ENCODE assay signal across 8 cellular contexts in genomic region chr3:71305246-71306206, GRCh38.
DNase-seq lines count a peak whose midpoint lies in the region; ATAC-seq, FAIRE-seq and TF ChIP-seq lines count a peak whose summit lies in the region.

No MANE protein-coding gene starts in this region.

- no peaks in the 10 kb centered on the region for H3K9me3 Mint-ChIP-seq in CD14-positive monocyte
- H3K9me3 Mint-ChIP-seq in astrocyte (ENCODE audit: unreplicated experiment) = no peaks in the 10 kb centered on the region

- H3K27me3 Mint-ChIP-seq in CD14-positive monocyte (ENCODE audit: low read depth in 3 of 3) = peaks cover 0 to 4% (median 0%) of the 10 kb centered on the region in 3 donors
- H3K27me3 Mint-ChIP-seq in astrocyte (ENCODE audit: low read depth, unreplicated experiment) = no peaks in the 10 kb centered on the region

- peaks cover 17 to 18% of the 10 kb centered on the region in 2 donors for H3K36me3 Mint-ChIP-seq in CD14-positive monocyte
- H3K36me3 Mint-ChIP-seq in astrocyte (ENCODE audit: low read depth, unreplicated experiment) = peaks cover 2% of the 10 kb centered on the region

- intact Hi-C loops in CD14-positive monocyte (cut with micrococcal nuclease) = loop anchor here in 1 of 2 donors (10.0 kb wide), 1 partner anchor 279 kb away; the partner anchor contains the start of gene FOXP1

- peak overlapping the region; percentile 72 for H3K27ac ChIP-seq in astrocyte (ENCODE audit: low read depth, low read length)

- peak; percentile 58 for FAIRE-seq in astrocyte (lab: Jason Lieb, UNC)

- no peak overlapping the region for H2AFZ ChIP-seq in astrocyte (ENCODE audit: low read depth, low read length)

- peak overlapping the region in 4 of 7 donors; percentile 2 to 85 (median 70) for H3K27ac Mint-ChIP-seq in CD14-positive monocyte
- H3K27ac Mint-ChIP-seq in astrocyte (ENCODE audit: unreplicated experiment) = peak overlapping the region; percentile 91

- H3K36me3 ChIP-seq in astrocyte (ENCODE audit: insufficient read depth, low read length) = no peaks in the 10 kb centered on the region
- no peaks in the 10 kb centered on the region for H3K36me3 ChIP-seq in iPS-15b (ENCODE audit: control insufficient read depth, insufficient read depth, low read length)

- TF ChIP-seq CTCF in CD14-positive monocyte (IDR thresholded peaks at IDR 0.05) (no peak), astrocyte (IDR thresholded peaks at IDR 0.05; ENCODE audit: insufficient read depth, low read depth, low read length) (no peak)

- no peak for ATAC-seq in GM21526 (IDR thresholded peaks at IDR 0.05; ENCODE audit: low FRiP score, unreplicated experiment)
- ATAC-seq in esophagus mucosa = no peak

- peak overlapping the region; percentile 67 to 74 for H3K4me3 Mint-ChIP-seq in CD14-positive monocyte
- H3K4me3 Mint-ChIP-seq in astrocyte (ENCODE audit: unreplicated experiment) = peak overlapping the region; percentile 88

- H3K4me2 ChIP-seq in astrocyte (ENCODE audit: low read length) = peak overlapping the region; percentile 86

- peaks cover 89% of the 10 kb centered on the region for H3K79me2 ChIP-seq in astrocyte (ENCODE audit: insufficient read depth, low read length)

- peaks cover 42% of the 10 kb centered on the region for H3K4me1 Mint-ChIP-seq in CD14-positive monocyte
- peaks cover 66% of the 10 kb centered on the region for H3K4me1 Mint-ChIP-seq in astrocyte (ENCODE audit: low read depth, unreplicated experiment)

- H3K27me3 ChIP-seq in astrocyte (ENCODE audit: insufficient read depth, low read length) = no peaks in the 10 kb centered on the region
- no peaks in the 10 kb centered on the region for H3K27me3 ChIP-seq in iPS-15b (ENCODE audit: control insufficient read depth, insufficient read depth, low read length)

- no peak for DNase-seq in CD14-positive monocyte (ENCODE audit: low spot score)
- peak; percentile 52 for DNase-seq in NCI-H524 treated with DMSO at 0.1 percent for 48 hours (lab: John Stamatoyannopoulos, UW)
- DNase-seq in astrocyte (ENCODE audit: low read depth) = peak; percentile 55
- DNase-seq in retina = peak; percentile 67
- no peak for DNase-seq in middle frontal gyrus (ENCODE audit: extremely low spot score, low spot score)

- H3K9ac ChIP-seq in astrocyte (ENCODE audit: low read length) (peak overlapping the region; percentile 82), iPS-15b (ENCODE audit: low read depth, low read length) (peak overlapping the region; percentile 19)

- peaks cover 4% of the 10 kb centered on the region for H4K20me1 ChIP-seq in astrocyte (ENCODE audit: insufficient read depth, low read length)

- H3K9me3 ChIP-seq in astrocyte (ENCODE audit: insufficient read depth, low read depth, low read length) (no peaks in the 10 kb centered on the region), iPS-15b (ENCODE audit: control insufficient read depth, insufficient read depth, low read length) (no peaks in the 10 kb centered on the region)

- peak overlapping the region; percentile 56 for H3K4me3 ChIP-seq in astrocyte (ENCODE audit: insufficient read depth, low read depth, low read length)
- H3K4me3 ChIP-seq in iPS-15b (ENCODE audit: low read depth, low read length) = peak overlapping the region; percentile 67

- H3K4me1 ChIP-seq in astrocyte (ENCODE audit: insufficient read depth, low read length) (peaks cover 40% of the 10 kb centered on the region), iPS-15b (ENCODE audit: control insufficient read depth, insufficient read depth, low read length) (peaks cover 42% of the 10 kb centered on the region)

Comparison
In these comparisons a context has a peak if more than half of its experiments do, and no peak if none do; other contexts are left out.
1. DNase-seq: peak in NCI-H524 treated with DMSO at 0.1 percent for 48 hours (single experiment), astrocyte (single experiment) and retina (single experiment); none in CD14-positive monocyte (single experiment) and middle frontal gyrus (single experiment).